Comparison of ENCODE assay signal across 29 cellular contexts in genomic region chr3:96465521-96465920, GRCh38.
"Had no signal": no experiment of that assay in that cellular context is flagged by ENCODE, and none has a peak within 500 bp of the region (broad histone marks: within the 10 kb centered on the region; RNA-seq: fewer than 3 reads in every experiment).

No MANE protein-coding gene starts in this region.

- H3K4me3 ChIP-seq: Peyer's patch, SJSA1 had no signal

- H3K27ac ChIP-seq: Peyer's patch, SJSA1 had no signal

- H3K9me3 ChIP-seq: Peyer's patch, SJSA1, SK-N-SH had no signal

- H3K9ac ChIP-seq: SK-N-SH had no signal

- H3K4me2 ChIP-seq: SK-N-SH had no signal

- H3K36me3 ChIP-seq: Peyer's patch, SJSA1 had no signal

- H3K27me3 ChIP-seq: Peyer's patch, SJSA1 had no signal

- DNase-seq: Kasumi-1, KG1, MM.1S, MV-4-11, NCI-H1092, NCI-H1105, NCI-H1417 treated with DMSO at 0.1 percent for 48 hours, NCI-H1436 treated with DMSO at 0.1 percent for 48 hours, NCI-H187, NCI-H1930, NCI-H2029 treated with DMSO at 0.1 percent for 48 hours, NCI-H2081 treated with DMSO at 0.1 percent for 48 hours, NCI-H2107, NCI-H2171, NCI-H226, NCI-H446 treated with DMSO at 0.1 percent for 48 hours, NCI-H510A, NCI-H524 treated with DMSO at 0.1 percent for 48 hours, NCI-H526 treated with DMSO at 0.1 percent for 48 hours, NCI-H748 treated with DMSO at 0.1 percent for 48 hours, NCI-H82, Peyer's patch, Right ventricle myocardium superior, RPMI8226, SHP77 treated with DMSO at 0.1 percent for 48 hours, SK-N-SH, SW 1271, T-helper 1 cell had no signal

- H3K4me1 ChIP-seq: Peyer's patch, SJSA1 had no signal
